In genomic region chr12:63931703-63932102, GRCh38 we compare ENCODE assay signal across 17 cellular contexts.
DNase-seq lines count a peak whose midpoint lies in the region; ATAC-seq, FAIRE-seq and TF ChIP-seq lines count a peak whose summit lies in the region.
"Had no signal": no experiment of that assay in that cellular context is flagged by ENCODE, and none has a peak within 500 bp of the region (broad histone marks: within the 10 kb centered on the region; RNA-seq: fewer than 3 reads in every experiment).

No MANE protein-coding gene starts in this region.

- H3K9me3 ChIP-seq in Panc1 (ENCODE audit: control insufficient read depth, insufficient read depth, low read depth, low read length) (no peaks in the 10 kb centered on the region), mammary epithelial cell (replicated peaks; ENCODE audit: insufficient read depth, low read length) (no peaks in the 10 kb centered on the region), keratinocyte (ENCODE audit: control insufficient read depth, low read depth, low read length) (no peaks in the 10 kb centered on the region), suprapubic skin (no peaks in the 10 kb centered on the region)
- H3K9me3 ChIP-seq: BE2C had no signal

- no peaks in the 10 kb centered on the region for H3K36me3 ChIP-seq in Panc1 (ENCODE audit: control insufficient read depth, insufficient read depth, low read length)
- no peaks in the 10 kb centered on the region for H3K36me3 ChIP-seq in mammary epithelial cell (ENCODE audit: insufficient read depth, low read length)
- no peaks in the 10 kb centered on the region for H3K36me3 ChIP-seq in keratinocyte (ENCODE audit: control insufficient read depth in 2 of 2, extremely low read depth in 1 of 2, insufficient read depth in 2 of 2, low read length in 2 of 2)
- no peaks in the 10 kb centered on the region for H3K36me3 ChIP-seq in suprapubic skin
- H3K36me3 ChIP-seq: BE2C had no signal

- H3K4me1 ChIP-seq in Panc1 (ENCODE audit: control insufficient read depth, insufficient read depth, low read length) (no peaks in the 10 kb centered on the region), mammary epithelial cell (ENCODE audit: insufficient read depth, low read length) (peaks cover 18% of the 10 kb centered on the region), keratinocyte (ENCODE audit: control insufficient read depth, extremely low read depth, insufficient read depth, low read length) (peaks cover 24% of the 10 kb centered on the region), suprapubic skin (peaks cover 7% of the 10 kb centered on the region)

- DNase-seq in Panc1 (ENCODE audit: low read depth, low spot score) (no peak), mammary epithelial cell (no peak), keratinocyte (ENCODE audit: low read depth, low spot score) (no peak), suprapubic skin (ENCODE audit: low spot score in 2 of 2) (no peak)
- no peak for DNase-seq in stimulated activated CD4-positive, alpha-beta T cell treated with anti-CD3 and anti-CD28 coated beads, Interleukin-2, amount 100 ng/mL, for 48 hours
- DNase-seq: BE2C; Calu3; CD4-positive, alpha-beta T cell; DMS53; KBM-7; NCI-H1436; NCI-H2029 treated with DMSO at 0.1 percent for 48 hours; NCI-H748 treated with DMSO at 0.1 percent for 48 hours had no signal

- H3K79me2 ChIP-seq in mammary epithelial cell (ENCODE audit: insufficient read depth, low read length) (peaks cover 88% of the 10 kb centered on the region), keratinocyte (ENCODE audit: control insufficient read depth, insufficient read depth, low read length) (peaks cover 28% of the 10 kb centered on the region)

- H3K27me3 ChIP-seq in Panc1 (ENCODE audit: control insufficient read depth, insufficient read depth, low read length) (no peaks in the 10 kb centered on the region), mammary epithelial cell (ENCODE audit: insufficient read depth, low read length) (no peaks in the 10 kb centered on the region), keratinocyte (ENCODE audit: control insufficient read depth, extremely low read depth, insufficient read depth, low read length) (no peaks in the 10 kb centered on the region), suprapubic skin (no peaks in the 10 kb centered on the region)
- H3K27me3 ChIP-seq: BE2C had no signal

- H3K27ac ChIP-seq in Panc1 (ENCODE audit: low read length), result peak overlapping the region; percentile 27; the same call in 1 of the 2 replicates
- H3K27ac ChIP-seq in mammary epithelial cell (ENCODE audit: insufficient read depth, low read depth, low read length), result peak overlapping the region; percentile 57
- peak overlapping the region; percentile 82 for H3K27ac ChIP-seq in keratinocyte (ENCODE audit: control insufficient read depth, insufficient read depth, low read length)
- peak overlapping the region; percentile 62 for H3K27ac ChIP-seq in suprapubic skin
- H3K27ac ChIP-seq: SK-N-MC had no signal

- H3K4me2 ChIP-seq in mammary epithelial cell (ENCODE audit: insufficient read depth, low read depth, low read length), result peak overlapping the region; percentile 60
- H3K4me2 ChIP-seq in keratinocyte (ENCODE audit: control insufficient read depth, extremely low read depth, insufficient read depth, low read depth, low read length), result peak overlapping the region; percentile 39

- CTCF ChIA-PET in Panc1 (lab: Charles Lee), result no interaction called here
- CTCF ChIA-PET in mammary epithelial cell (lab: Charles Lee; ENCODE audit: low non-redundant PET), result no interaction called here

- peak; percentile 29 for FAIRE-seq in keratinocyte (lab: Jason Lieb, UNC)

- H4K20me1 ChIP-seq in mammary epithelial cell (ENCODE audit: insufficient read depth, low read length) (no peaks in the 10 kb centered on the region), keratinocyte (ENCODE audit: control insufficient read depth, extremely low read depth, insufficient read depth, low read length) (no peaks in the 10 kb centered on the region)

- intact Hi-C loops in Panc1 (cut with micrococcal nuclease; ENCODE audit: unreplicated experiment) (no loop called here), mammary epithelial cell (cut with micrococcal nuclease) (loop anchor here (5.0 kb wide), 1 partner anchor 46 kb away; no protein-coding TSS in a partner anchor)

- no TSS peak for BruUV-seq in Panc1 (replicated peaks; lab: Mats Ljungman, UMichigan)
- BruUV-seq in mammary epithelial cell (replicated peaks; lab: Mats Ljungman, UMichigan), result no TSS peak

- TF ChIP-seq CTCF in Panc1 (IDR thresholded peaks at IDR 0.05) (no peak), mammary epithelial cell (conservative IDR thresholded peaks at IDR 0.05 in 1 of 2, IDR thresholded peaks at IDR 0.05 in 1 of 2; ENCODE audit: extremely low read depth in 1 of 2, insufficient read depth in 1 of 2, low read depth in 1 of 2, low read length in 2 of 2) (no peak), keratinocyte (optimal IDR thresholded peaks at IDR 0.05 in 1 of 3, IDR thresholded peaks at IDR 0.05 in 1 of 3, conservative IDR thresholded peaks at IDR 0.05 in 1 of 3; ENCODE audit: extremely low read depth in 1 of 3, insufficient read depth in 2 of 3, low read length in 3 of 3) (no peak), suprapubic skin (IDR thresholded peaks at IDR 0.05) (no peak)

- H2AFZ ChIP-seq in mammary epithelial cell (ENCODE audit: low read depth, low read length) (no peak overlapping the region), keratinocyte (ENCODE audit: control insufficient read depth, low read length) (no peak overlapping the region)

- TF ChIP-seq EP300 in suprapubic skin (IDR thresholded peaks at IDR 0.05), result no peak

- H3K4me3 ChIP-seq in Panc1 (ENCODE audit: low read depth in 2 of 2, low read length in 2 of 2) (no peak overlapping the region), mammary epithelial cell (replicated peaks in 1 of 3; ENCODE audit: insufficient read depth in 1 of 3, low read depth in 2 of 3, low read length in 3 of 3) (no peak overlapping the region), keratinocyte (ENCODE audit: control insufficient read depth in 2 of 3, extremely low read depth in 1 of 3, insufficient read depth in 2 of 3, low read depth in 1 of 3, low read length in 3 of 3) (no peak overlapping the region), suprapubic skin (no peak overlapping the region)
- H3K4me3 ChIP-seq: SK-N-MC had no signal

- WGBS in mammary epithelial cell (ENCODE audit: low coverage, missing lambda C conversion rate), result 100% methylated on average over 1 of the region's 1 CpG
- 59% methylated on average over 1 of the region's 1 CpG for WGBS in suprapubic skin

- POLR2A ChIA-PET in Panc1 (lab: Charles Lee), result no interaction called here

- dilution Hi-C loops in mammary epithelial cell (cut with HindIII; ENCODE audit: low sequenced_read_pairs), result no loop called here
- dilution Hi-C loops in keratinocyte (cut with MboI; ENCODE audit: extremely low pct_ligation_motif_present, low sequenced_read_pairs), result no loop called here

- H3K9me1 ChIP-seq in keratinocyte (ENCODE audit: control insufficient read depth, extremely low read depth, insufficient read depth, low read length), result no peaks in the 10 kb centered on the region

- in situ Hi-C loops in Panc1 (cut with HindIII; ENCODE audit: low pct_unique_long_range_greater_than_20kb, low sequenced_read_pairs), result no loop called here
- in situ Hi-C loops in mammary epithelial cell (cut with MboI; ENCODE audit: low sequenced_read_pairs in 2 of 2), result no loop called here

- ATAC-seq in Panc1 (no peak), HG03097 (IDR thresholded peaks at IDR 0.05; ENCODE audit: low FRiP score, unreplicated experiment) (no peak), GM18909 (IDR thresholded peaks at IDR 0.05; ENCODE audit: poor library complexity, unreplicated experiment) (no peak)
- ATAC-seq: HCT116 had no signal

- TF ChIP-seq POLR2A in suprapubic skin (IDR thresholded peaks at IDR 0.05), result no peak

- H3K9ac ChIP-seq in mammary epithelial cell (ENCODE audit: insufficient read depth, low read length) (no peak overlapping the region), keratinocyte (ENCODE audit: control insufficient read depth, extremely low read depth, insufficient read depth, low read length) (peak overlapping the region; percentile 18)

Comparison
In these comparisons a context has a peak if more than half of its experiments do, and no peak if none do; other contexts are left out.
1. H3K27ac ChIP-seq: peak in every context shown above with its lines; median percentile 82 in keratinocyte; 62 in suprapubic skin; 57 in mammary epithelial cell; 27 in Panc1.